In genomic region chr7:74224907-74225306, GRCh38 we compare ENCODE assay signal across 1 cellular context. TPM values are rescaled to one million over a fixed set of nuclear protein-coding genes. Genes with fewer than 3 reads are reported as not detected.
"Had no signal": no experiment of that assay in that cellular context is flagged by ENCODE, and none has a peak within 500 bp of the region (broad histone marks: within the 10 kb centered on the region; RNA-seq: fewer than 3 reads in every experiment).

No MANE protein-coding gene starts in this region.

RNA-seq across cellular contexts. Expression of gene LAT2, which starts 15.1 kb away (rescaled TPM):
- total RNA-seq: smooth muscle cell had no signal
- polyA plus RNA-seq: smooth muscle cell had no signal
